Comparison of ENCODE assay signal across 8 cellular contexts in genomic region chr11:810040-810567, GRCh38. TPM values are rescaled to one million over a fixed set of nuclear protein-coding genes. Genes with fewer than 3 reads are reported as not detected.
DNase-seq lines count a peak whose midpoint lies in the region; ATAC-seq, FAIRE-seq and TF ChIP-seq lines count a peak whose summit lies in the region.

No MANE protein-coding gene starts in this region.

- intact Hi-C loops in kidney (cut with DNase I), result no loop called here

- H3K9me3 ChIP-seq in BE2C (no peaks in the 10 kb centered on the region), kidney (ENCODE audit: control insufficient read depth in 1 of 2, low read length in 2 of 2) (no peaks in the 10 kb centered on the region), thymus (ENCODE audit: control insufficient read depth) (no peaks in the 10 kb centered on the region)

- no peaks in the 10 kb centered on the region for H3K27me3 ChIP-seq in BE2C
- no peaks in the 10 kb centered on the region for H3K27me3 ChIP-seq in thymus (ENCODE audit: control insufficient read depth, insufficient read depth)

- H3K4me3 ChIP-seq in BE2C (ENCODE audit: low read depth, low read length) (peak overlapping the region; percentile 81), HFF-Myc (replicated peaks; ENCODE audit: low read depth, low read length) (peak overlapping the region; percentile 99), kidney (ENCODE audit: low read length in 2 of 2) (peak overlapping the region; percentile 80 to 85), thymus (ENCODE audit: low read length) (peak overlapping the region; percentile 70)

- TF ChIP-seq CTCF in BE2C (IDR thresholded peaks at IDR 0.05; ENCODE audit: low read depth, low read length) (no peak), HFF-Myc (IDR thresholded peaks at IDR 0.05; ENCODE audit: low read depth, low read length, missing control alignments) (no peak), kidney (IDR thresholded peaks at IDR 0.05; ENCODE audit: borderline replicate concordance, extremely low read depth, insufficient read depth) (no peak)

- H3K36me3 Mint-ChIP-seq in activated naive CD8-positive, alpha-beta T cell, result peaks cover 5% of the 10 kb centered on the region

- H3K27ac Mint-ChIP-seq in activated naive CD8-positive, alpha-beta T cell, result peak overlapping the region; percentile 98

- H3K4me1 ChIP-seq in BE2C (peaks cover 2% of the 10 kb centered on the region; the same call in 1 of the 2 replicates), kidney (ENCODE audit: control insufficient read depth in 1 of 2, insufficient read depth in 1 of 2, low read depth in 1 of 2, low read length in 2 of 2) (peaks cover 5 to 25% of the 10 kb centered on the region in 2 donors), thymus (ENCODE audit: control insufficient read depth, insufficient read depth, low read length) (peaks cover 21% of the 10 kb centered on the region)

- H3K4me1 Mint-ChIP-seq in activated naive CD8-positive, alpha-beta T cell (ENCODE audit: low read depth), result peaks cover 31% of the 10 kb centered on the region

- WGBS in thymus, result under 1% methylated on average over 55 of the region's 55 CpGs

- peak overlapping the region; percentile 93 for H3K4me3 Mint-ChIP-seq in activated naive CD8-positive, alpha-beta T cell

- ATAC-seq in GM18502 (IDR thresholded peaks at IDR 0.05; ENCODE audit: poor library complexity, unreplicated experiment), result no peak

- DNase-seq in BE2C (no peak), HFF-Myc (ENCODE audit: extremely low read depth, low read depth) (no peak), kidney (no peak), NOMO-1 treated with dmso at 0.1 percent for 144 hours (lab: John Stamatoyannopoulos, UW; ENCODE audit: unreplicated experiment) (no peak), HTR-8/SVneo (ENCODE audit: insufficient read length, low spot score) (no peak)

- FAIRE-seq in kidney (lab: Jason Lieb, UNC) (no peak), HTR-8/SVneo (lab: Jason Lieb, UNC) (no peak)

- H3K27ac ChIP-seq in kidney (ENCODE audit: low read depth in 2 of 2, low read length in 2 of 2) (peak overlapping the region; percentile 99 to 100), thymus (ENCODE audit: low read depth) (peak overlapping the region; percentile 85)

- H3K27me3 Mint-ChIP-seq in activated naive CD8-positive, alpha-beta T cell, result no peaks in the 10 kb centered on the region

- peak overlapping the region; percentile 86 to 98 for H3K9ac ChIP-seq in kidney (ENCODE audit: low read length in 2 of 2)

- H3K9me3 Mint-ChIP-seq in activated naive CD8-positive, alpha-beta T cell (ENCODE audit: low read depth), result no peaks in the 10 kb centered on the region

- H3K36me3 ChIP-seq in BE2C (peaks cover 29% of the 10 kb centered on the region), kidney (ENCODE audit: control insufficient read depth in 1 of 2, insufficient read depth in 2 of 2, low read length in 2 of 2) (peaks cover 14% of the 10 kb centered on the region in 2 donors), thymus (ENCODE audit: control insufficient read depth, insufficient read depth) (peaks cover 30% of the 10 kb centered on the region)

RNA-seq across cellular contexts. Expression of gene RPLP2, which starts 0.3 kb away (rescaled TPM):
- polyA plus RNA-seq in BE2C (2012; ENCODE audit: insufficient read depth, insufficient read length, low read depth), result 1,214 TPM
- total RNA-seq in kidney, result 1,544 TPM
- 1,997 TPM for polyA plus RNA-seq in kidney (ENCODE audit: insufficient read depth, low read depth, low replicate concordance)
- polyA plus RNA-seq in thymus, result 2,667 TPM

RNA-seq across cellular contexts. Expression of gene PIDD1, which starts 5.1 kb away (rescaled TPM):
- polyA plus RNA-seq in BE2C (2012; ENCODE audit: insufficient read depth, insufficient read length, low read depth), result 11.7 TPM
- total RNA-seq in kidney, result 16.5 TPM
- 9.1 TPM for polyA plus RNA-seq in kidney (ENCODE audit: insufficient read depth, low read depth, low replicate concordance)
- polyA plus RNA-seq in thymus, result 46.0 TPM

RNA-seq across cellular contexts. Expression of gene PNPLA2, which starts 8.6 kb away (rescaled TPM):
- 92.2 TPM for polyA plus RNA-seq in BE2C (2012; ENCODE audit: insufficient read depth, insufficient read length, low read depth)
- total RNA-seq in kidney, result 173 TPM
- polyA plus RNA-seq in kidney (ENCODE audit: insufficient read depth, low read depth, low replicate concordance), result 67.9 TPM
- 83.6 TPM for polyA plus RNA-seq in thymus

RNA-seq across cellular contexts. Expression of gene SLC25A22, which starts 12.0 kb away (rescaled TPM):
- 63.7 TPM for polyA plus RNA-seq in BE2C (2012; ENCODE audit: insufficient read depth, insufficient read length, low read depth)
- 17.8 TPM for total RNA-seq in kidney
- polyA plus RNA-seq in kidney (ENCODE audit: insufficient read depth, low read depth, low replicate concordance), result 14.3 TPM
- polyA plus RNA-seq in thymus, result 11.8 TPM

RNA-seq across cellular contexts. Expression of gene CRACR2B, which starts 17.6 kb away (rescaled TPM):
- polyA plus RNA-seq in BE2C (2012; ENCODE audit: insufficient read depth, insufficient read length, low read depth), result 1.8 TPM
- 22.6 TPM for total RNA-seq in kidney
- 16.5 TPM for polyA plus RNA-seq in kidney (ENCODE audit: insufficient read depth, low read depth, low replicate concordance)
- 6.2 TPM for polyA plus RNA-seq in thymus
